19 cellular contexts compared by ENCODE assay signal in genomic region chr6:50653253-50653652, GRCh38.
A peak's percentile ranks its signal among the peaks of the same experiment; 100 is the strongest.
DNase-seq lines count a peak whose midpoint lies in the region; ATAC-seq, FAIRE-seq and TF ChIP-seq lines count a peak whose summit lies in the region.
"Had no signal": no experiment of that assay in that cellular context is flagged by ENCODE, and none has a peak within 500 bp of the region (broad histone marks: within the 10 kb centered on the region; RNA-seq: fewer than 3 reads in every experiment).

No MANE protein-coding gene starts in this region.

- no peak for TF ChIP-seq CTCF in PC-3 (conservative IDR thresholded peaks at IDR 0.05; ENCODE audit: low read depth, low read length)
- peak; percentile 31 for TF ChIP-seq CTCF in endodermal cell (conservative IDR thresholded peaks at IDR 0.05)
- no peak for TF ChIP-seq CTCF in heart left ventricle (IDR thresholded peaks at IDR 0.05)

- intact Hi-C loops in PC-3 (cut with micrococcal nuclease), result loop anchor here (10.0 kb wide), 1 partner anchor 1372 kb away; no protein-coding TSS in a partner anchor
- intact Hi-C loops in heart left ventricle (cut with DNase I), result no loop called here

- H3K4me1 Mint-ChIP-seq in endodermal cell, result no peaks in the 10 kb centered on the region
- H3K4me1 Mint-ChIP-seq: CD14-positive monocyte had no signal

- H2AFZ ChIP-seq in PC-3 (ENCODE audit: low read length), result no peak overlapping the region

- no peaks in the 10 kb centered on the region for H3K9me2 ChIP-seq in PC-3 (replicated peaks; ENCODE audit: low read length)

- H3K9ac ChIP-seq in PC-3 (ENCODE audit: low read length) (no peak overlapping the region), endodermal cell (ENCODE audit: extremely low read depth, low read length, poor library complexity, severe bottlenecking) (no peak overlapping the region)

- peak; percentile 49 for DNase-seq in DMS53 (lab: John Stamatoyannopoulos, UW)
- no peak for DNase-seq in DMS53 treated with DMSO at 0.1 percent for 48 hours (lab: John Stamatoyannopoulos, UW; ENCODE audit: unreplicated experiment)
- DNase-seq in PC-3, result no peak
- no peak for DNase-seq in endodermal cell
- peak; percentile 4 for DNase-seq in urothelium cell line (ENCODE audit: low spot score)
- no peak for DNase-seq in heart left ventricle
- DNase-seq: CD8-positive, alpha-beta T cell; COR-L47; DMS153; GF-D8; GOT3 had no signal

- WGBS in endodermal cell (ENCODE audit: insufficient coverage in 1 of 2, insufficient read length in 1 of 2), 2 experiments, result 65 to 77% methylated on average over 3 of the region's 3 CpGs
- 53 to 67% (median 56%) methylated on average over 3 of the region's 3 CpGs for WGBS in heart left ventricle, 4 donors

- H3K27me3 ChIP-seq in PC-3 (ENCODE audit: low read length) (no peaks in the 10 kb centered on the region), endodermal cell (ENCODE audit: control insufficient read depth, insufficient read depth, low read length, poor library complexity, severe bottlenecking) (no peaks in the 10 kb centered on the region), heart left ventricle (no peaks in the 10 kb centered on the region)

- no peak overlapping the region for H3K4me3 Mint-ChIP-seq in endodermal cell
- H3K4me3 Mint-ChIP-seq: CD8-positive, alpha-beta T cell had no signal

- no peaks in the 10 kb centered on the region for H4K20me1 ChIP-seq in PC-3 (ENCODE audit: low read length)

- no peak for ATAC-seq in PC-3
- no peak for ATAC-seq in GM18517 (IDR thresholded peaks at IDR 0.05; ENCODE audit: unreplicated experiment)
- no peak for ATAC-seq in heart left ventricle
- no peak for ATAC-seq in GM19328 (IDR thresholded peaks at IDR 0.05; ENCODE audit: unreplicated experiment)
- ATAC-seq: CD8-positive, alpha-beta T cell; HCT116; HepG2 had no signal

- POLR2A ChIA-PET in PC-3 (lab: Charles Lee; ENCODE audit: unreplicated experiment), result no interaction called here

- no peaks in the 10 kb centered on the region for H3K36me3 Mint-ChIP-seq in endodermal cell (ENCODE audit: low read depth)
- H3K36me3 Mint-ChIP-seq: CD14-positive monocyte; CD8-positive, alpha-beta T cell had no signal

- peaks cover 27% of the 10 kb centered on the region for H3K4me1 ChIP-seq in PC-3 (ENCODE audit: insufficient read depth, low read length)
- H3K4me1 ChIP-seq in endodermal cell (ENCODE audit: control insufficient read depth, insufficient read depth, low read length), result no peaks in the 10 kb centered on the region
- H3K4me1 ChIP-seq in heart left ventricle, result no peaks in the 10 kb centered on the region

- no peaks in the 10 kb centered on the region for H3K36me3 ChIP-seq in PC-3 (ENCODE audit: low read depth, low read length)
- no peaks in the 10 kb centered on the region for H3K36me3 ChIP-seq in endodermal cell (ENCODE audit: control insufficient read depth, insufficient read depth, low read length)
- no peaks in the 10 kb centered on the region for H3K36me3 ChIP-seq in heart left ventricle

- TF ChIP-seq POLR2A in heart left ventricle (IDR thresholded peaks at IDR 0.05), result no peak

- H3K9me3 Mint-ChIP-seq in endodermal cell, result peaks cover 17% of the 10 kb centered on the region

- no peak overlapping the region for H3K27ac Mint-ChIP-seq in endodermal cell
- H3K27ac Mint-ChIP-seq: CD14-positive monocyte; CD8-positive, alpha-beta T cell had no signal

- peak overlapping the region; percentile 82 for H3K27ac ChIP-seq in PC-3 (ENCODE audit: low read length)
- H3K27ac ChIP-seq in endodermal cell (ENCODE audit: low read depth, low read length), result no peak overlapping the region
- H3K27ac ChIP-seq in heart left ventricle, result no peak overlapping the region
- H3K27ac ChIP-seq: 22Rv1 had no signal

- H3K27me3 Mint-ChIP-seq in endodermal cell (ENCODE audit: insufficient read depth), result no peaks in the 10 kb centered on the region

- no peak for FAIRE-seq in urothelium cell line (lab: Jason Lieb, UNC)
- FAIRE-seq: D721Med, HepG2, HTR-8/SVneo had no signal

- H3K4me3 ChIP-seq in PC-3 (ENCODE audit: low read length) (no peak overlapping the region), endodermal cell (ENCODE audit: low read length) (no peak overlapping the region), heart left ventricle (no peak overlapping the region)

- H3K4me2 ChIP-seq in PC-3 (ENCODE audit: low read length), result peak overlapping the region; percentile 36; the same call in 1 of the 2 replicates

- no peaks in the 10 kb centered on the region for H3K79me2 ChIP-seq in PC-3 (ENCODE audit: low read length)

- no peaks in the 10 kb centered on the region for H3F3A ChIP-seq in PC-3 (ENCODE audit: low read length, unreplicated experiment)

- no TSS peak for BruUV-seq in PC-3 (replicated peaks; lab: Mats Ljungman, UMichigan)

- CTCF ChIA-PET in PC-3 (lab: Charles Lee), result no interaction called here

- H3K9me3 ChIP-seq in PC-3 (ENCODE audit: low read length), result peaks cover 8% of the 10 kb centered on the region; the same call in 1 of the 2 replicates
- peaks cover 16% of the 10 kb centered on the region for H3K9me3 ChIP-seq in endodermal cell (ENCODE audit: control insufficient read depth, low read length)
- peaks cover 0 to 21% (median 7%) of the 10 kb centered on the region in 12 donors for H3K9me3 ChIP-seq in heart left ventricle

Comparison
In these comparisons a context has a peak if more than half of its experiments do, and no peak if none do; other contexts are left out.
1. DNase-seq: peak in DMS53 (single experiment) and urothelium cell line (single experiment); none in DMS53 treated with DMSO at 0.1 percent for 48 hours (single experiment), PC-3 (single experiment), endodermal cell (single experiment) and heart left ventricle (0 of 5).